In the genomic region with DNA sequence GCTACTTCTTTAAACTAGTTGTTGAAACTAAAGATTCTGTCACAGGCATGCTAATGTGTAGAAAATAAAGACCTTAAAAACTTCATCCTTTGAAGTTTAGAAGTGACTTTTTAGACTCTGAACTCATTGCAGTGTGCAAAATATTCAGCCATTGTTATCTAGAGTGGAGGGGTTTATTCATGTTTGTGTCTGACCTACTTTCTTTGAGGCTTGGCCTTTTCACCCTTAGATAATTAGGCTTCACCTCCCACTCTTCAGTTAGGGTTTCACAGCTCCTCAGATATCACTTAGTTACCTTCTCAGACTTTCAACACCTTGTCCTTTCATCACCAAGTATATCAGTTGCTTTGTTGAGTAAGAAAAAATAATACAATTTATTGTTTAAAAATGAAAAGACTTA, we compare ENCODE assay signal across 17 cellular contexts.
"Had no signal": no experiment of that assay in that cellular context is flagged by ENCODE, and none has a peak within 500 bp of the region (broad histone marks: within the 10 kb centered on the region; RNA-seq: fewer than 3 reads in every experiment).

No MANE protein-coding gene starts in this region.

- H3K27me3 Mint-ChIP-seq: memory B cell, progenitor cell of endocrine pancreas had no signal

- H3K4me3 Mint-ChIP-seq: memory B cell, nephron had no signal

- H3K36me3 ChIP-seq: right atrium auricular region, transverse colon, vagina had no signal

- H3K4me1 Mint-ChIP-seq: memory B cell, nephron had no signal

- H3K9me3 ChIP-seq: right atrium auricular region, transverse colon, vagina had no signal

- H3K9me3 Mint-ChIP-seq: memory B cell had no signal

- DNase-seq: activated CD4-positive, alpha-beta T cell treated with anti-CD3 and anti-CD28 coated beads for 4 hours; activated CD8-positive, alpha-beta memory T cell treated with anti-CD3 and anti-CD28 coated beads for 24 hours; activated naive CD4-positive, alpha-beta T cell treated with Interleukin-2 at 50 U/mL for 16 hours; left ventricle myocardium inferior; stimulated activated CD4-positive, alpha-beta T cell treated with anti-CD3 and anti-CD28 coated beads, Interleukin-15, amount 100 ng/mL, for 24 hours; stimulated activated CD4-positive, alpha-beta T cell treated with anti-CD3 and anti-CD28 coated beads, Interleukin-4, amount 100 ng/mL, for 1 hour; stimulated activated naive CD4-positive, alpha-beta T cell treated with Interleukin-2 at 50 U/mL for 16 hours; T-helper 1 cell; transverse colon had no signal

- H3K4me1 ChIP-seq: right atrium auricular region, transverse colon, vagina had no signal

- H3K27ac Mint-ChIP-seq: memory B cell, nephron, progenitor cell of endocrine pancreas had no signal

- ATAC-seq: esophagus mucosa had no signal

- H3K27me3 ChIP-seq: right atrium auricular region, transverse colon, vagina had no signal

- FAIRE-seq: keratinocyte had no signal

- H3K4me3 ChIP-seq: left ventricle myocardium inferior, right atrium auricular region, skin epidermis, transverse colon, vagina had no signal

- H3K27ac ChIP-seq: left ventricle myocardium inferior, right atrium auricular region, skin epidermis, transverse colon, vagina had no signal
